In genomic region chr3:44712455-44713075, GRCh38 we compare ENCODE assay signal across 7 cellular contexts. TPM values are rescaled to one million over a fixed set of nuclear protein-coding genes. Genes with fewer than 3 reads are reported as not detected.
A peak's percentile ranks its signal among the peaks of the same experiment; 100 is the strongest.
DNase-seq lines count a peak whose midpoint lies in the region; ATAC-seq and TF ChIP-seq lines count a peak whose summit lies in the region.

TSS of gene ZNF502 (plus strand) at chr3:44712660. CDS start at chr3:44720262, 7,602 bp downstream.

- H3K36me3 Mint-ChIP-seq in activated naive CD4-positive, alpha-beta T cell treated with anti-CD3 and anti-CD28 coated beads, Interleukin-2, amount 50 U/mL, for 72 hours: peaks cover 52 to 63% of the 10 kb centered on the region in 2 donors

- H3K27ac ChIP-seq in neutrophil: peak within 1 kb of the TSS; percentile 14

- H3K36me3 ChIP-seq in neutrophil: no peaks in the 10 kb centered on the region

- peaks cover 11% of the 10 kb centered on the region for H3K27me3 ChIP-seq in neutrophil

- peak; percentile 22 for TF ChIP-seq CTCF in neutrophil (IDR thresholded peaks at IDR 0.05)

- peaks cover 5 to 9% of the 10 kb centered on the region in 2 experiments for H3K4me1 ChIP-seq in neutrophil (ENCODE audit: control insufficient read depth in 1 of 2, insufficient read depth in 1 of 2, low read depth in 1 of 2, low read length in 1 of 2)

- H3K27ac Mint-ChIP-seq in activated naive CD4-positive, alpha-beta T cell treated with anti-CD3 and anti-CD28 coated beads, Interleukin-2, amount 50 U/mL, for 72 hours: peak within 1 kb of the TSS; percentile 74 to 89

- H3K9me3 ChIP-seq in neutrophil: peaks cover 26% of the 10 kb centered on the region

- H3K9me3 Mint-ChIP-seq in activated naive CD4-positive, alpha-beta T cell treated with anti-CD3 and anti-CD28 coated beads, Interleukin-2, amount 50 U/mL, for 72 hours: peaks cover 16 to 37% of the 10 kb centered on the region in 2 donors

- peak; percentile 77 to 94 for ATAC-seq in activated naive CD4-positive, alpha-beta T cell treated with anti-CD3 and anti-CD28 coated beads, Interleukin-2, amount 50 U/mL, for 72 hours
- no peak for ATAC-seq in GM18873 (IDR thresholded peaks at IDR 0.05; ENCODE audit: low FRiP score, unreplicated experiment)

- peak within 1 kb of the TSS; percentile 58 to 65 for H3K4me3 ChIP-seq in neutrophil (ENCODE audit: low read depth in 1 of 2, low read length in 1 of 2)

- DNase-seq in HCEC 1CT (peak; percentile 67), SHP77 treated with DMSO at 0.1 percent for 48 hours (lab: John Stamatoyannopoulos, UW) (peak; percentile 49), germinal center (ENCODE audit: low spot score) (peak; percentile 55), stromal cell of bone marrow (ENCODE audit: low read depth) (peak; percentile 80)
- DNase-seq in activated naive CD4-positive, alpha-beta T cell treated with anti-CD3 and anti-CD28 coated beads, Interleukin-2, amount 50 U/mL, for 72 hours (ENCODE audit: low spot score in 2 of 2): peak; percentile 46 to 62

RNA-seq across cellular contexts. Expression of gene ZNF502, which starts in this region (rescaled TPM):
- total RNA-seq in activated naive CD4-positive, alpha-beta T cell treated with anti-CD3 and anti-CD28 coated beads, Interleukin-2, amount 50 U/mL, for 72 hours: 1 to 10 TPM; 1.1 to 1.5 TPM
